In the genomic region with DNA sequence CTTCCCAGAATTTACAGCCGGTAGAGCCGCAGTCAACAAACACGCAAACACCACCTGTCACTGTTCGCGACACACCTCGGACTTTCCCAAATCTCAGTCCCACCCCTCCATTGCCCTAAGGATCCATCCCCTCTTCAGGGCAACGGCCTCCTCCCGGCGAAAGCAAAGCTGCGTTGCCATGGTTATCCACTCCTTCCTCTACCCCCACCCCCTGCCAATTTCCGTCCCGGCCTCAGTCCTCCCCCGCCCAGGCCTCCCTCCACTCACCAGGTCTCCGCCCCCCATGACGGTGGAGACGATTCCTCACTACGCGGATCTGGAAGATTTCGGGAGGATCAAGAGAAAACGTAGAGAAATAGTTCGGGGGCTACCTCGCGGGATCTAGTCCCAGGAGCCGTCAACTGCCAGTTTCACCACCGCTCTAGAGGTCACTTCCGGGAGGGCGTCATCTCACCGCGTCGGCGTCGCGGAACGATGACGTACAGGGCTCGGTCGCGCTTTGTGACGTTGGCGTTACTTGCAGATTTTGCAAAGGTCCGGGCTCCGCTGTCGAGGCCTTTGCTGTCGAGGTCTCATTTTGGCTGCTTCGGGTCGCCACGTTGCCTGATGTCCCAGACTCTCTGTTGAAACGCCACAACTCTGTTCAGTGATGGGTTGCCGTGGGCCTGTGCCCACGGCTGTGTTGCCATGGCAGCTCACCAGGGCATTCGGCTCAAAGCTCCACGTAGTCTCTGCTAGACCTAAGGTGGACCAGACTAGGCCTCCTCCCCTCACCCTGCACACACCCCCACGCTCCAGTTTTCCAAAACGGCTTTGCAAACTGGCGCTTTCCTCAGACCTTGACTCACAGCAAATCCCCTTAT, we compare ENCODE assay signal across 8 cellular contexts. TPM values are rescaled to one million over a fixed set of nuclear protein-coding genes. Genes with fewer than 3 reads are reported as not detected.
DNase-seq lines count a peak whose midpoint lies in the region; ATAC-seq and TF ChIP-seq lines count a peak whose summit lies in the region.

Gene CWC25, minus strand, starts transcription at position 423 of the 863 bp plus-strand sequence. Its CDS starts 138 bp downstream, at position 285.

- BruUV-seq in Calu3 (replicated peaks; lab: Mats Ljungman, UMichigan) (TSS peak; percentile 98), PC-3 (replicated peaks; lab: Mats Ljungman, UMichigan) (TSS peak; percentile 98)

- H3K27ac Mint-ChIP-seq in Calu3 (ENCODE audit: unreplicated experiment), result peak within 1 kb of the TSS; percentile 100

- peak within 1 kb of the TSS; percentile 71 for H2AFZ ChIP-seq in PC-3 (ENCODE audit: low read length)

- ATAC-seq in GM21528 (IDR thresholded peaks at IDR 0.05; ENCODE audit: low FRiP score, unreplicated experiment) (peak; percentile 79), PC-3 (peak; percentile 85)

- H3K9ac ChIP-seq in PC-3 (ENCODE audit: low read length), result peak within 1 kb of the TSS; percentile 98

- H3K9me2 ChIP-seq in PC-3 (replicated peaks; ENCODE audit: low read length), result no peaks in the 10 kb centered on the region

- peak; percentile 100 for DNase-seq in Calu3
- peak; percentile 96 for DNase-seq in Jurkat, Clone E6-1 (ENCODE audit: low read depth, low spot score)
- peak; percentile 93 for DNase-seq in PC-3
- peak; percentile 96 for DNase-seq in activated T-cell treated with anti-CD3 and anti-CD28 coated beads for 48 hours (ENCODE audit: low read depth)
- peak; percentile 72 for DNase-seq in epithelial cell of proximal tubule (ENCODE audit: low read depth)
- peak; percentile 98 for DNase-seq in mucosa of gallbladder (ENCODE audit: low spot score)
- peak; percentile 87 for DNase-seq in stimulated activated CD8-positive, alpha-beta memory T cell treated with anti-CD3 and anti-CD28 coated beads, Interleukin-4, amount 100 ng/mL, for 24 hours (ENCODE audit: low read depth)

- H3K9me3 ChIP-seq in PC-3 (ENCODE audit: low read length), result no peaks in the 10 kb centered on the region

- peaks cover 37% of the 10 kb centered on the region for H3K4me1 Mint-ChIP-seq in Calu3 (ENCODE audit: low read depth, unreplicated experiment)

- H3K4me2 ChIP-seq in PC-3 (ENCODE audit: low read length), result peak within 1 kb of the TSS; percentile 78

- H3K9me3 Mint-ChIP-seq in Calu3 (ENCODE audit: low read depth, unreplicated experiment), result no peaks in the 10 kb centered on the region

- H3K27me3 ChIP-seq in PC-3 (ENCODE audit: low read length), result no peaks in the 10 kb centered on the region

- no peaks in the 10 kb centered on the region for H3F3A ChIP-seq in PC-3 (ENCODE audit: low read length, unreplicated experiment)

- peaks cover 5% of the 10 kb centered on the region for H3K36me3 ChIP-seq in PC-3 (ENCODE audit: low read depth, low read length)

- peak within 1 kb of the TSS; percentile 87 for H3K4me3 Mint-ChIP-seq in Calu3 (ENCODE audit: low read depth, unreplicated experiment)

- intact Hi-C loops in Calu3 (cut with micrococcal nuclease; ENCODE audit: unreplicated experiment), result loop anchor here (5.0 kb wide), 1 partner anchor 327 kb away; the partner anchor contains the start of gene PLXDC1
- intact Hi-C loops in PC-3 (cut with micrococcal nuclease), result no loop called here

- TF ChIP-seq CTCF in Calu3 (IDR thresholded peaks at IDR 0.05; ENCODE audit: unreplicated experiment), result no peak
- TF ChIP-seq CTCF in PC-3 (conservative IDR thresholded peaks at IDR 0.05; ENCODE audit: low read depth, low read length), result no peak
- no peak for TF ChIP-seq CTCF in epithelial cell of proximal tubule (conservative IDR thresholded peaks at IDR 0.05; ENCODE audit: low read depth, low read length)

- H3K79me2 ChIP-seq in PC-3 (ENCODE audit: low read length), result peaks cover 35% of the 10 kb centered on the region

- POLR2A ChIA-PET in PC-3 (lab: Charles Lee; ENCODE audit: unreplicated experiment), result interaction anchor here (0.6 to 0.7 kb wide), 2 partner anchors 9 to 18 kb away, joined by 4 to 8 read pairs; no protein-coding TSS in a partner anchor

- peak within 1 kb of the TSS; percentile 99 for H3K4me3 ChIP-seq in Jurkat, Clone E6-1 (ENCODE audit: low read length)
- peak within 1 kb of the TSS; percentile 80 for H3K4me3 ChIP-seq in PC-3 (ENCODE audit: low read length)
- H3K4me3 ChIP-seq in epithelial cell of proximal tubule (ENCODE audit: low read depth, low read length), result peak within 1 kb of the TSS; percentile 98

- peak within 1 kb of the TSS; percentile 97 for H3K27ac ChIP-seq in PC-3 (ENCODE audit: low read length)

- no peaks in the 10 kb centered on the region for H3K27me3 Mint-ChIP-seq in Calu3 (ENCODE audit: unreplicated experiment)

- CTCF ChIA-PET in Calu3 (lab: Charles Lee) (interaction anchor here (0.8 to 3.5 kb wide), 8 partner anchors 9 to 328 kb away, joined by 3 to 15 read pairs (median 4); partner anchors contain the start of genes LASP1 and RPL23), PC-3 (lab: Charles Lee) (no interaction called here)

- H4K20me1 ChIP-seq in PC-3 (ENCODE audit: low read length), result no peaks in the 10 kb centered on the region

- H3K4me1 ChIP-seq in PC-3 (ENCODE audit: insufficient read depth, low read length), result peaks cover 9% of the 10 kb centered on the region

- peaks cover 59% of the 10 kb centered on the region for H3K36me3 Mint-ChIP-seq in Calu3 (ENCODE audit: insufficient read depth, unreplicated experiment)

RNA-seq across cellular contexts. Expression of gene CWC25, which starts in this region (rescaled TPM):
- total RNA-seq in Calu3 (2022) (77.8 and 78.9 TPM in 2 replicates), PC-3 (2014; rRNA removed) (11.8 and 15.0 TPM in 2 replicates), epithelial cell of proximal tubule (9.6 and 13.9 TPM in 2 replicates), mucosa of gallbladder (19.3 TPM)
- polyA plus RNA-seq in Jurkat, Clone E6-1 (2012; ENCODE audit: insufficient read depth, insufficient read length), result 30.7 TPM

Comparison
In these comparisons a context has a peak if more than half of its experiments do, and no peak if none do; other contexts are left out.
1. Peak in every context shown above with its lines: DNase-seq, ATAC-seq, H3K4me3 ChIP-seq and H3K27ac ChIP-seq.